ENCODE assay signal across 23 cellular contexts in genomic region chr1:78073441-78073840, GRCh38. TPM values are rescaled to one million over a fixed set of nuclear protein-coding genes. Genes with fewer than 3 reads are reported as not detected.
DNase-seq lines count a peak whose midpoint lies in the region; ATAC-seq and TF ChIP-seq lines count a peak whose summit lies in the region.
"Had no signal": no experiment of that assay in that cellular context is flagged by ENCODE, and none has a peak within 500 bp of the region (broad histone marks: within the 10 kb centered on the region; RNA-seq: fewer than 3 reads in every experiment).

No MANE protein-coding gene starts in this region.

- H3K27me3 ChIP-seq in SK-N-SH (ENCODE audit: insufficient read depth) = no peaks in the 10 kb centered on the region
- no peaks in the 10 kb centered on the region for H3K27me3 ChIP-seq in PC-9 (ENCODE audit: insufficient read depth, low read depth)
- H3K27me3 ChIP-seq: BLaER1 treated with 17β-estradiol and CSF1 and Interleukin-3, amounts not matched to agents 10 nM and 100 nM had no signal

- 56% methylated on average over 1 of the region's 1 CpG for WGBS in SK-N-SH (ENCODE audit: low lambda C conversion rate)

- no peaks in the 10 kb centered on the region for H3K9me3 Mint-ChIP-seq in activated CD8-positive, alpha-beta T cell treated with anti-CD3 and anti-CD28 coated beads for 36 hours
- H3K9me3 Mint-ChIP-seq: CD4-positive, alpha-beta T cell; CD8-positive, alpha-beta memory T cell; HFFc6 had no signal

- no peaks in the 10 kb centered on the region for H3K9me2 ChIP-seq in SK-N-SH
- H3K9me2 ChIP-seq in PC-9 (ENCODE audit: insufficient read depth) = no peaks in the 10 kb centered on the region

- H3K9me3 ChIP-seq in SK-N-SH (no peaks in the 10 kb centered on the region), PC-9 (ENCODE audit: insufficient read depth, low read depth) (no peaks in the 10 kb centered on the region)
- H3K9me3 ChIP-seq: BE2C; BLaER1 treated with 17β-estradiol and CSF1 and Interleukin-3, amounts not matched to agents 10 nM and 100 nM; HAP-1 had no signal

- TF ChIP-seq CTCF in SK-N-SH (IDR thresholded peaks at IDR 0.05) = no peak
- no peak for TF ChIP-seq CTCF in PC-9 (conservative IDR thresholded peaks at IDR 0.05)
- TF ChIP-seq CTCF in activated CD8-positive, alpha-beta T cell treated with anti-CD3 and anti-CD28 coated beads for 36 hours (IDR thresholded peaks at IDR 0.05) = no peak

- peaks cover 20% of the 10 kb centered on the region for H3F3A ChIP-seq in SK-N-SH (replicated peaks; ENCODE audit: insufficient read depth)
- H3F3A ChIP-seq in PC-9 (ENCODE audit: insufficient read depth, low read depth) = peaks cover 10% of the 10 kb centered on the region

- TF ChIP-seq RAD21 in SK-N-SH (IDR thresholded peaks at IDR 0.05; ENCODE audit: low read length) = no peak

- no peaks in the 10 kb centered on the region for H3K4me1 Mint-ChIP-seq in activated CD8-positive, alpha-beta T cell treated with anti-CD3 and anti-CD28 coated beads for 36 hours (ENCODE audit: low read depth)
- H3K4me1 Mint-ChIP-seq: CD8-positive, alpha-beta memory T cell had no signal

- H3K36me3 ChIP-seq in SK-N-SH (replicated peaks in 1 of 2; ENCODE audit: control insufficient read depth in 1 of 2, insufficient read depth in 2 of 2, low read length in 1 of 2) = no peaks in the 10 kb centered on the region
- H3K36me3 ChIP-seq in PC-9 (ENCODE audit: low read depth) = no peaks in the 10 kb centered on the region
- H3K36me3 ChIP-seq: BE2C; BLaER1 treated with 17β-estradiol and CSF1 and Interleukin-3, amounts not matched to agents 10 nM and 100 nM; HAP-1 had no signal

- DNase-seq in SK-N-SH (no peak), dermis blood vessel endothelial cell (peak; percentile 65), fibroblast of gingiva (ENCODE audit: low read depth) (peak; percentile 34), lung microvascular endothelial cell (ENCODE audit: low read depth in 2 of 2) (peak; percentile 64 to 70), PC-9 (no peak)
- DNase-seq in activated CD8-positive, alpha-beta T cell treated with anti-CD3 and anti-CD28 coated beads for 36 hours = no peak
- DNase-seq: ACHN; AML-193; BE2C; CD4-positive, alpha-beta T cell; CD8-positive, alpha-beta memory T cell; DMS 273 treated with DMSO at 0.1 percent for 48 hours; DMS79; EL; GDM1; GOT3; HFFc6 had no signal

- no peak overlapping the region for H3K27ac Mint-ChIP-seq in activated CD8-positive, alpha-beta T cell treated with anti-CD3 and anti-CD28 coated beads for 36 hours
- H3K27ac Mint-ChIP-seq: CD14-positive monocyte; CD4-positive, alpha-beta T cell; CD8-positive, alpha-beta memory T cell; HFFc6 had no signal

- H3K27ac ChIP-seq in SK-N-SH (ENCODE audit: low read depth in 2 of 2, low read length in 1 of 2) (peak overlapping the region in 1 of 2 experiments; percentile 8; a peak in 1 of 4 replicates), PC-9 (no peak overlapping the region)
- H3K27ac ChIP-seq: 22Rv1; BLaER1 treated with 17β-estradiol and CSF1 and Interleukin-3, amounts not matched to agents 10 nM and 100 nM had no signal

- H3K9ac ChIP-seq in SK-N-SH = no peak overlapping the region
- H3K9ac ChIP-seq: BLaER1 treated with 17β-estradiol and CSF1 and Interleukin-3, amounts not matched to agents 10 nM and 100 nM had no signal

- no peak for TF ChIP-seq EP300 in SK-N-SH (IDR thresholded peaks at IDR 0.05; ENCODE audit: borderline replicate concordance in 1 of 2, low read depth in 1 of 2, low read length in 1 of 2)

- H4K20me1 ChIP-seq in SK-N-SH (ENCODE audit: insufficient read depth) (no peaks in the 10 kb centered on the region), PC-9 (ENCODE audit: insufficient read depth) (no peaks in the 10 kb centered on the region)
- H4K20me1 ChIP-seq: BLaER1 treated with 17β-estradiol and CSF1 and Interleukin-3, amounts not matched to agents 10 nM and 100 nM had no signal

- H3K27me3 Mint-ChIP-seq in activated CD8-positive, alpha-beta T cell treated with anti-CD3 and anti-CD28 coated beads for 36 hours = peaks cover 4% of the 10 kb centered on the region

- no TSS peak for BruUV-seq in PC-9 (replicated peaks; lab: Mats Ljungman, UMichigan)

- CTCF ChIA-PET in SK-N-SH (lab: Yijun Ruan, JAX) = interaction anchor here (0.6 kb wide), 1 partner anchor 40 kb away, joined by 3 read pairs; no protein-coding TSS in a partner anchor
- CTCF ChIA-PET in PC-9 (lab: Charles Lee) = no interaction called here
- CTCF ChIA-PET in activated CD8-positive, alpha-beta T cell treated with anti-CD3 and anti-CD28 coated beads for 36 hours (lab: Charles Lee) = no interaction called here

- no peaks in the 10 kb centered on the region for H3K36me3 Mint-ChIP-seq in activated CD8-positive, alpha-beta T cell treated with anti-CD3 and anti-CD28 coated beads for 36 hours (ENCODE audit: low read depth)
- H3K36me3 Mint-ChIP-seq: CD14-positive monocyte had no signal

- no peak; the same call in 2 of the 3 replicates for ATAC-seq in SK-N-SH treated with all-trans-retinoic acid at 6 μM for 48 hours
- ATAC-seq in activated CD8-positive, alpha-beta T cell treated with anti-CD3 and anti-CD28 coated beads for 36 hours = no peak
- no peak for ATAC-seq in HG02885 (IDR thresholded peaks at IDR 0.05; ENCODE audit: poor library complexity, unreplicated experiment)

- H2AFZ ChIP-seq in SK-N-SH (ENCODE audit: low read depth) = no peak overlapping the region
- H2AFZ ChIP-seq in PC-9 = no peak overlapping the region

- POLR2A ChIA-PET in SK-N-SH (lab: Yijun Ruan, JAX) (no interaction called here), PC-9 (lab: Charles Lee; ENCODE audit: unreplicated experiment) (interaction anchor here (0.7 kb wide), 2 partner anchors 391 to 461 kb away, joined by 5 to 18 read pairs; partner anchors contain the start of gene ZZZ3)
- POLR2A ChIA-PET in activated CD8-positive, alpha-beta T cell treated with anti-CD3 and anti-CD28 coated beads for 36 hours (lab: Charles Lee) = no interaction called here

- H3K4me2 ChIP-seq in SK-N-SH (no peak overlapping the region), PC-9 (no peak overlapping the region)
- H3K4me2 ChIP-seq: BLaER1 treated with 17β-estradiol and CSF1 and Interleukin-3, amounts not matched to agents 10 nM and 100 nM had no signal

- H3K4me3 ChIP-seq in SK-N-SH (ENCODE audit: low read depth in 2 of 2, low read length in 1 of 2) (no peak overlapping the region), PC-9 (no peak overlapping the region)
- H3K4me3 ChIP-seq: BLaER1 treated with 17β-estradiol and CSF1 and Interleukin-3, amounts not matched to agents 10 nM and 100 nM; HAP-1 had no signal

- peaks cover 0 to 19% of the 10 kb centered on the region in 2 experiments; a peak in 1 of 4 replicates for H3K4me1 ChIP-seq in SK-N-SH (ENCODE audit: control insufficient read depth in 1 of 2, insufficient read depth in 2 of 2, low read depth in 1 of 2, low read length in 1 of 2)
- peaks cover 18% of the 10 kb centered on the region; the same call in 1 of the 2 replicates for H3K4me1 ChIP-seq in PC-9 (replicated peaks; ENCODE audit: insufficient read depth)
- H3K4me1 ChIP-seq: BE2C, HAP-1 had no signal

- no peak overlapping the region for H3K4me3 Mint-ChIP-seq in activated CD8-positive, alpha-beta T cell treated with anti-CD3 and anti-CD28 coated beads for 36 hours
- H3K4me3 Mint-ChIP-seq: CD14-positive monocyte; CD4-positive, alpha-beta T cell; CD8-positive, alpha-beta memory T cell; HFFc6 had no signal

- intact Hi-C loops in PC-9 (cut with micrococcal nuclease; ENCODE audit: unreplicated experiment) = loop anchor here (5.0 kb wide), 1 partner anchor 66 kb away; no protein-coding TSS in a partner anchor
- intact Hi-C loops in activated CD8-positive, alpha-beta T cell treated with anti-CD3 and anti-CD28 coated beads for 36 hours (cut with micrococcal nuclease) = no loop called here

- no peaks in the 10 kb centered on the region for H3K79me2 ChIP-seq in SK-N-SH (ENCODE audit: insufficient read depth)
- no peaks in the 10 kb centered on the region for H3K79me2 ChIP-seq in PC-9 (ENCODE audit: low read depth)

TF ChIP-seq in SK-N-SH treated with all-trans-retinoic acid at 6 μM for 48 hours, 23 proteins besides CTCF, POLR2A, EP300 and RAD21 (continues in another document):
- TF ChIP-seq ZNF70 (CRISPR knock-in tag; IDR thresholded peaks at IDR 0.05) (no peak), CSRNP3 (CRISPR knock-in tag; IDR thresholded peaks at IDR 0.05) (no peak), ZFP30 (CRISPR knock-in tag; IDR thresholded peaks at IDR 0.05) (no peak)

TF ChIP-seq in SK-N-SH, 30 proteins besides CTCF, POLR2A, EP300 and RAD21 (continues in another document):
- TF ChIP-seq, protein P1, sequence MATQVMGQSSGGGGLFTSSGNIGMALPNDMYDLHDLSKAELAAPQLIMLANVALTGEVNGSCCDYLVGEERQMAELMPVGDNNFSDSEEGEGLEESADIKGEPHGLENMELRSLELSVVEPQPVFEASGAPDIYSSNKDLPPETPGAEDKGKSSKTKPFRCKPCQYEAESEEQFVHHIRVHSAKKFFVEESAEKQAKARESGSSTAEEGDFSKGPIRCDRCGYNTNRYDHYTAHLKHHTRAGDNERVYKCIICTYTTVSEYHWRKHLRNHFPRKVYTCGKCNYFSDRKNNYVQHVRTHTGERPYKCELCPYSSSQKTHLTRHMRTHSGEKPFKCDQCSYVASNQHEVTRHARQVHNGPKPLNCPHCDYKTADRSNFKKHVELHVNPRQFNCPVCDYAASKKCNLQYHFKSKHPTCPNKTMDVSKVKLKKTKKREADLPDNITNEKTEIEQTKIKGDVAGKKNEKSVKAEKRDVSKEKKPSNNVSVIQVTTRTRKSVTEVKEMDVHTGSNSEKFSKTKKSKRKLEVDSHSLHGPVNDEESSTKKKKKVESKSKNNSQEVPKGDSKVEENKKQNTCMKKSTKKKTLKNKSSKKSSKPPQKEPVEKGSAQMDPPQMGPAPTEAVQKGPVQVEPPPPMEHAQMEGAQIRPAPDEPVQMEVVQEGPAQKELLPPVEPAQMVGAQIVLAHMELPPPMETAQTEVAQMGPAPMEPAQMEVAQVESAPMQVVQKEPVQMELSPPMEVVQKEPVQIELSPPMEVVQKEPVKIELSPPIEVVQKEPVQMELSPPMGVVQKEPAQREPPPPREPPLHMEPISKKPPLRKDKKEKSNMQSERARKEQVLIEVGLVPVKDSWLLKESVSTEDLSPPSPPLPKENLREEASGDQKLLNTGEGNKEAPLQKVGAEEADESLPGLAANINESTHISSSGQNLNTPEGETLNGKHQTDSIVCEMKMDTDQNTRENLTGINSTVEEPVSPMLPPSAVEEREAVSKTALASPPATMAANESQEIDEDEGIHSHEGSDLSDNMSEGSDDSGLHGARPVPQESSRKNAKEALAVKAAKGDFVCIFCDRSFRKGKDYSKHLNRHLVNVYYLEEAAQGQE (IDR thresholded peaks at IDR 0.05; ENCODE audit: low read depth, low read length) = no peak
- no peak for TF ChIP-seq FOXJ3 (CRISPR knock-in tag; IDR thresholded peaks at IDR 0.05)
- no peak for TF ChIP-seq FOXM1 (IDR thresholded peaks at IDR 0.05; ENCODE audit: low read depth)
- TF ChIP-seq TAF1 (IDR thresholded peaks at IDR 0.05; ENCODE audit: borderline replicate concordance, low read depth, low read length) = no peak

RNA-seq across cellular contexts. Expression of gene GIPC2, which starts 27.7 kb away (rescaled TPM):
- polyA plus RNA-seq in SK-N-SH (2012; rRNA removed) = 0.02 TPM in 1 of 2 replicates, not detected in the other
- 0.04 TPM in 2 replicates for polyA plus RNA-seq in SK-N-SH (2012; cell fraction: cytosol; rRNA removed)
- polyA plus RNA-seq in SK-N-SH (2012; cell fraction: nucleus; rRNA removed) = not detected in 2 replicates
- total RNA-seq in dermis blood vessel endothelial cell (55.5 and 69.1 TPM in 2 replicates), lung microvascular endothelial cell (25.3 and 32.3 TPM in 2 replicates), PC-9 (2021) (0.20 and 0.30 TPM in 2 replicates)
- under 1 TPM; 0.18 to 0.41 TPM for total RNA-seq in activated CD8-positive, alpha-beta T cell treated with anti-CD3 and anti-CD28 coated beads for 36 hours
- total RNA-seq: CD4-positive, alpha-beta T cell had no signal
- polyA plus RNA-seq: CD14-positive monocyte had no signal

Comparison
In these comparisons a context has a peak if more than half of its experiments do, and no peak if none do; other contexts are left out.
1. DNase-seq: peak in dermis blood vessel endothelial cell (single experiment), fibroblast of gingiva (single experiment) and lung microvascular endothelial cell (2 of 2); none in SK-N-SH (single experiment), PC-9 (0 of 2) and activated CD8-positive, alpha-beta T cell treated with anti-CD3 and anti-CD28 coated beads for 36 hours (single experiment).
2. RNA of gene GIPC2, which starts 27.7 kb away (total RNA-seq): 55.5 to 69.1 TPM in dermis blood vessel endothelial cell and 25.3 to 32.3 TPM in lung microvascular endothelial cell; 0.18 to 0.41 TPM in activated CD8-positive, alpha-beta T cell treated with anti-CD3 and anti-CD28 coated beads for 36 hours and 0.20 to 0.30 TPM in PC-9; every median in the first group is over 10 times any median in the second.